ENCODE assay signal across 10 cellular contexts in the genomic region with DNA sequence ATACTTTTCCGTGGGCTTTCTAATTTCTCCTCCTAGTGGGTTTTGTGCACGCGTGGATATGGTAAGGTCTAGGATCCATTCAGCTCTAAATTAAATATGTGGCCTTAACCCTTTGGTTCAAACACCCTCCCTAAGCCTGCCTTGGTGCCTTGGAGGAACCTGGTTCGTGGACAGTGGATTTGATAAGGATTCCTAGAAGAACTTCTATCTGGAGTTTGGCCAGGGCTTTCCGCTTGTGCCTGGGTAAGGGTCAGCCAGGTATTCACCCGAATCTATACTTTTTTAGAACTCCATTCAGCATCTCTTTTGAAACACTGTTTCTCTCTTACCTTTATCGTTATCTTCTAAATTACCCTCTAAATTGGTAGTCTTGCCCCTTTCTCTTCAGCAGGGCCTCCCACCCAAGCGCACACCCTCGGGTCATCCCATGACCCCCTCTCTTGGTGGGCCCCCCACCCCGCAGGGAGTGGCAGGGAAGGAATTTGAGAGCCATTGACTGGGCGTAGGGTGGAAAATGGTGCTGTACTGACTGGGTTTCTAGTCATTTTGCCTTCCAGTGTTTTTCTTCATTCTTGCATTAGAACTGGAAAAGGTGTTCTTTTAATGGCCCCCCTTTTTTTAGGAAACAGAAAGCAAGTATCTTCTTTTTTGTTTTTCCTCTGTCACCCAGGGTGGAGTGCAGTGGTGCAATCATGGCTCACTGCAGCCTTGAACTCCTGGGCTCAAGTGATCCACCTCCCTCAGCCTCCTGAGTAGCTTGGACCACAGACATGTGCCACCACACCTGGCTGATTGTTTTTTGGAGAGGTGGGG. TPM values are rescaled to one million over a fixed set of nuclear protein-coding genes. Genes with fewer than 3 reads are reported as not detected.
DNase-seq lines count a peak whose midpoint lies in the region; ATAC-seq and TF ChIP-seq lines count a peak whose summit lies in the region.
"Had no signal": no experiment of that assay in that cellular context is flagged by ENCODE, and none has a peak within 500 bp of the region (broad histone marks: within the 10 kb centered on the region; RNA-seq: fewer than 3 reads in every experiment).

No MANE protein-coding gene starts in this region.

- no peak for TF ChIP-seq CTCF in fibroblast of mammary gland (conservative IDR thresholded peaks at IDR 0.05; ENCODE audit: control insufficient read depth, insufficient read depth, low read depth, low read length)

- WGBS in GM23248 (ENCODE audit: low coverage in 1 of 2, low lambda C conversion rate in 2 of 2, missing lambda C conversion rate in 2 of 2), 2 experiments, result 66 to 70% methylated on average over 11 of the region's 11 CpGs

- H3K9me2 ChIP-seq in GM23248 (ENCODE audit: insufficient read depth), result no peaks in the 10 kb centered on the region

- POLR2A ChIA-PET in T-cell (lab: Charles Lee), result no interaction called here

- H3F3A ChIP-seq in GM23248 (ENCODE audit: insufficient read depth), result peaks cover 41% of the 10 kb centered on the region

- peak overlapping the region; percentile 88 for H3K9ac ChIP-seq in GM23248
- H3K9ac ChIP-seq in rectal smooth muscle tissue (ENCODE audit: low read length), result no peak overlapping the region

- no peak for DNase-seq in GM23248
- DNase-seq in T-cell, result no peak
- DNase-seq in fibroblast of mammary gland (ENCODE audit: low read depth), result no peak
- DNase-seq in NCI-H1930 (lab: John Stamatoyannopoulos, UW), result no peak
- DNase-seq in activated gamma-delta T cell treated with Interleukin-2 at 50 U/mL for 16 hours, result no peak
- no peak for DNase-seq in GOT3 (lab: John Stamatoyannopoulos, UW)
- DNase-seq: activated naive CD4-positive, alpha-beta T cell; NCI-H1105 had no signal

- CTCF ChIA-PET in T-cell (lab: Charles Lee), result no interaction called here

- no peaks in the 10 kb centered on the region for H3K9me3 Mint-ChIP-seq in T-cell

- no peak overlapping the region for H3K27ac Mint-ChIP-seq in T-cell

- H3K4me3 Mint-ChIP-seq in T-cell, result peak overlapping the region; percentile 43 to 83 (median 81)

- H3K79me2 ChIP-seq in GM23248 (ENCODE audit: insufficient read depth), result peaks cover 61% of the 10 kb centered on the region

- H3K4me2 ChIP-seq in GM23248 (ENCODE audit: unreplicated experiment), result peak overlapping the region; percentile 94

- H4K20me1 ChIP-seq in GM23248 (ENCODE audit: insufficient read depth), result peaks cover 5% of the 10 kb centered on the region; the same call in 1 of the 2 replicates

- H3K27me3 ChIP-seq in GM23248 (replicated peaks; ENCODE audit: insufficient read depth) (no peaks in the 10 kb centered on the region), rectal smooth muscle tissue (ENCODE audit: control insufficient read depth, insufficient read depth, low read length) (no peaks in the 10 kb centered on the region)

- no peaks in the 10 kb centered on the region for H3K36me3 Mint-ChIP-seq in T-cell

- no peaks in the 10 kb centered on the region for H3K9me3 ChIP-seq in GM23248 (ENCODE audit: low read depth)

- H3K27ac ChIP-seq in GM23248 (peak overlapping the region; percentile 65), rectal smooth muscle tissue (ENCODE audit: low read depth, low read length) (no peak overlapping the region)

- in situ Hi-C loops in GM23248 (cut with MboI), result no loop called here

- ATAC-seq in T-cell (replicated peaks in 1 of 4) (no peak), GM18873 (IDR thresholded peaks at IDR 0.05; ENCODE audit: low FRiP score, unreplicated experiment) (no peak)

- H3K4me3 ChIP-seq in GM23248, result peak overlapping the region; percentile 84
- peak overlapping the region; percentile 72 for H3K4me3 ChIP-seq in fibroblast of mammary gland (ENCODE audit: control insufficient read depth, low read depth, low read length)
- peak overlapping the region; percentile 94 for H3K4me3 ChIP-seq in rectal smooth muscle tissue (ENCODE audit: low read length)

- H3K4me1 ChIP-seq in GM23248 (ENCODE audit: insufficient read depth) (peaks cover 44% of the 10 kb centered on the region), rectal smooth muscle tissue (ENCODE audit: control insufficient read depth, insufficient read depth, low read length) (peaks cover 13% of the 10 kb centered on the region)

- H3K27me3 Mint-ChIP-seq in T-cell, result peaks cover 22 to 47% of the 10 kb centered on the region in 2 donors

- no peaks in the 10 kb centered on the region for H3K36me3 ChIP-seq in GM23248 (ENCODE audit: low read depth)
- no peaks in the 10 kb centered on the region for H3K36me3 ChIP-seq in rectal smooth muscle tissue (ENCODE audit: control insufficient read depth, insufficient read depth, low read length)

- no peak overlapping the region for H2AFZ ChIP-seq in GM23248

- H3K4me1 Mint-ChIP-seq in T-cell, result peaks cover 14 to 16% (median 16%) of the 10 kb centered on the region in 3 donors

RNA-seq across cellular contexts. Expression of a gene that starts 1.8 kb away (rescaled TPM):
- 43.7 and 48.1 TPM in 2 replicates for total RNA-seq in GM23248 (2014; rRNA removed; shearing (Covaris generic))
- polyA plus RNA-seq in GM23248 (2016; fragmentation: Nextera tagmentation; extraction: Ambion mirVana), result 30.0 and 31.7 TPM in 2 replicates
- total RNA-seq in T-cell, result 1 to 10 TPM in 3 of 5 donors, under 1 TPM in 2; 0.30 to 2.1 (median 1.3) TPM

Comparison
In these comparisons a context has a peak if more than half of its experiments do, and no peak if none do; other contexts are left out.
1. RNA of a gene that starts 1.8 kb away (total RNA-seq): 43.7 to 48.1 TPM in GM23248; 0.30 to 2.1 TPM in T-cell; every median in the first group is over 10 times any median in the second.
2. Peak in every context shown above with its lines, with median percentiles within 50 percentile points of each other: H3K4me3 ChIP-seq.